Comparison of ENCODE assay signal across 11 cellular contexts in the genomic region with DNA sequence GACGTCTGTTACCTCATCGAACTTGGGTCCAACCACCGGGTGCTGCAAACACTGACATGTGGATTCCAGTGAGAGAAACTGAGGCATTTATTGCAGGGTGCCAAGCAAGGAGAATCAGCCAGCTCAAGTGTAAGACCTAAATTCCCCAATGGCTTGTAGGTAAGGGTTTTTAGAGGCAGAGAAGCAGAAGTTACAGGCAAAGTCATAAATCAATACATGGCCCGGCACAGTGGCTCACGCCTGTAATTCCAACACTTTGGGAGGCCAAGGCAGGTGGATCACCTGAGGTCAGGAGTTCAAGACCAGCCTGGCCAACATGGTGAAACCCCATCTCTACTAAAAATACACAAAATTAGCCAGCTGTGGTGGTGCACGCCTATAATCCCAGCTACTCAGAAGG. TPM values are rescaled to one million over a fixed set of nuclear protein-coding genes. Genes with fewer than 3 reads are reported as not detected.
"Had no signal": no experiment of that assay in that cellular context is flagged by ENCODE, and none has a peak within 500 bp of the region (broad histone marks: within the 10 kb centered on the region; RNA-seq: fewer than 3 reads in every experiment).

No MANE protein-coding gene starts in this region.

RNA-seq across cellular contexts. Expression of a gene that starts 15.7 kb away (rescaled TPM):
- total RNA-seq: activated B cell treated with CpG ODN at 0.5 μM for 24 hours; activated CD4-positive, alpha-beta memory T cell treated with anti-CD3 and anti-CD28 coated beads for 36 hours; activated CD4-positive, alpha-beta T cell treated with anti-CD3 and anti-CD28 coated beads, Interleukin-2, amount 10 ng/mL, durations not matched to agents 24 days and 14 days; activated CD8-positive, alpha-beta memory T cell treated with anti-CD3 and anti-CD28 coated beads for 36 hours; activated CD8-positive, alpha-beta T cell treated with anti-CD3 and anti-CD28 coated beads for 36 hours; activated naive CD4-positive, alpha-beta T cell treated with anti-CD3 and anti-CD28 coated beads for 36 hours; activated naive CD8-positive, alpha-beta T cell treated with anti-CD3 and anti-CD28 coated beads for 36 hours; activated T-cell treated with anti-CD3 and anti-CD28 coated beads, Interleukin-2, amount 50 U/mL, for 72 hours; activated T-helper 1 cell treated with anti-CD3 and anti-CD28 coated beads, Interleukin-12 subunit alpha, Interleukin-12 subunit beta, Interleukin-2, Interleukin-4 antibody, amounts not matched to agents 30 ng/mL and 10 ng/mL and 1 ng/mL, durations not matched to agents 14 hours and 24 hours and 36 hours; ascending aorta; cardiac muscle cell had no signal
- polyA plus RNA-seq: cardiac muscle cell had no signal
